In genomic region chr6:121896363-121896762, GRCh38 we compare ENCODE assay signal across 25 cellular contexts.
"Had no signal": no experiment of that assay in that cellular context is flagged by ENCODE, and none has a peak within 500 bp of the region (broad histone marks: within the 10 kb centered on the region; RNA-seq: fewer than 3 reads in every experiment).

No MANE protein-coding gene starts in this region.

- H3K4me1 ChIP-seq: body of pancreas, left lung, testis, upper lobe of right lung had no signal

- H3K36me3 ChIP-seq: esophagus muscularis mucosa, left lung, sigmoid colon, upper lobe of right lung had no signal

- H3K4me3 ChIP-seq: body of pancreas, esophagus muscularis mucosa, left lung, lung, sigmoid colon, testis, upper lobe of right lung had no signal

- H3K27me3 ChIP-seq: body of pancreas, esophagus muscularis mucosa, left lung, sigmoid colon, testis, upper lobe of right lung had no signal

- H3K27ac Mint-ChIP-seq: activated B cell treated with CpG ODN at 0.5 μM for 24 hours; activated CD4-positive, alpha-beta memory T cell treated with anti-CD3 and anti-CD28 coated beads for 36 hours; activated naive CD4-positive, alpha-beta T cell treated with anti-CD3 and anti-CD28 coated beads, Interleukin-2, amount 10 ng/mL, durations not matched to agents 7 days and 5 days; activated T-cell treated with anti-CD3 and anti-CD28 coated beads, Interleukin-2, amount 50 U/mL, for 72 hours; dendritic cell treated with granulocyte-macrophage colony-stimulating factor and Interleukin-4, amounts not matched to agents 40 ng/mL and 50 ng/mL, for 4 days; naive thymus-derived CD8-positive, alpha-beta T cell; progenitor cell of endocrine pancreas; T-helper 1 cell treated with Interleukin-12 subunit alpha and Interleukin-12 subunit beta and Interleukin-4 antibody, amounts not matched to agents 30 μg/mL and 1 μg/mL, for 36 hours had no signal

- H3K27me3 Mint-ChIP-seq: activated B cell treated with CpG ODN at 0.5 μM for 24 hours; activated CD4-positive, alpha-beta memory T cell treated with anti-CD3 and anti-CD28 coated beads for 36 hours; activated naive CD4-positive, alpha-beta T cell treated with anti-CD3 and anti-CD28 coated beads, Interleukin-2, amount 10 ng/mL, durations not matched to agents 7 days and 5 days; dendritic cell treated with granulocyte-macrophage colony-stimulating factor and Interleukin-4, amounts not matched to agents 40 ng/mL and 50 ng/mL, for 4 days; naive thymus-derived CD8-positive, alpha-beta T cell; progenitor cell of endocrine pancreas had no signal

- H3K4me1 Mint-ChIP-seq: activated B cell treated with CpG ODN at 0.5 μM for 24 hours; activated naive CD4-positive, alpha-beta T cell treated with anti-CD3 and anti-CD28 coated beads, Interleukin-2, amount 10 ng/mL, durations not matched to agents 7 days and 5 days; naive thymus-derived CD8-positive, alpha-beta T cell had no signal

- H3K9me3 ChIP-seq: body of pancreas, esophagus muscularis mucosa, left lung, sigmoid colon, testis, upper lobe of right lung had no signal

- H3K4me3 Mint-ChIP-seq: activated B cell treated with CpG ODN at 0.5 μM for 24 hours; activated CD4-positive, alpha-beta memory T cell treated with anti-CD3 and anti-CD28 coated beads for 36 hours; activated naive CD4-positive, alpha-beta T cell treated with anti-CD3 and anti-CD28 coated beads, Interleukin-2, amount 10 ng/mL, durations not matched to agents 7 days and 5 days; activated T-cell treated with anti-CD3 and anti-CD28 coated beads, Interleukin-2, amount 50 U/mL, for 72 hours; dendritic cell treated with granulocyte-macrophage colony-stimulating factor and Interleukin-4, amounts not matched to agents 40 ng/mL and 50 ng/mL, for 4 days; naive thymus-derived CD8-positive, alpha-beta T cell; T-helper 1 cell treated with Interleukin-12 subunit alpha and Interleukin-12 subunit beta and Interleukin-4 antibody, amounts not matched to agents 30 μg/mL and 1 μg/mL, for 36 hours had no signal

- DNase-seq: activated B cell treated with CpG ODN at 0.5 μM for 24 hours; activated CD4-positive, alpha-beta memory T cell treated with anti-CD3 and anti-CD28 coated beads for 36 hours; activated CD4-positive, alpha-beta T cell treated with anti-CD3 and anti-CD28 coated beads for 4 hours; activated effector memory CD4-positive, alpha-beta T cell treated with anti-CD3 and anti-CD28 coated beads, Interleukin-2, amount 50 U/mL, for 16 hours; activated naive CD4-positive, alpha-beta T cell treated with anti-CD3 and anti-CD28 coated beads, Interleukin-2, amount 10 ng/mL, durations not matched to agents 7 days and 5 days; activated T-cell treated with anti-CD3 and anti-CD28 coated beads, Interleukin-2, amount 50 U/mL, for 72 hours; amygdala; body of pancreas; caudate nucleus; effector memory CD4-positive, alpha-beta T cell; kidney glomerular epithelial cell; left lung; naive thymus-derived CD8-positive, alpha-beta T cell; retina; sigmoid colon; stimulated activated CD4-positive, alpha-beta T cell treated with anti-CD3 and anti-CD28 coated beads, Interleukin-2, amount 100 ng/mL, for 48 hours; stimulated activated naive CD4-positive, alpha-beta T cell; T1000; testis; upper lobe of right lung had no signal

- H3K36me3 Mint-ChIP-seq: activated CD4-positive, alpha-beta memory T cell treated with anti-CD3 and anti-CD28 coated beads for 36 hours; activated naive CD4-positive, alpha-beta T cell treated with anti-CD3 and anti-CD28 coated beads, Interleukin-2, amount 10 ng/mL, durations not matched to agents 7 days and 5 days; naive thymus-derived CD8-positive, alpha-beta T cell had no signal

- H3K9me3 Mint-ChIP-seq: activated B cell treated with CpG ODN at 0.5 μM for 24 hours; activated CD4-positive, alpha-beta memory T cell treated with anti-CD3 and anti-CD28 coated beads for 36 hours; activated naive CD4-positive, alpha-beta T cell treated with anti-CD3 and anti-CD28 coated beads, Interleukin-2, amount 10 ng/mL, durations not matched to agents 7 days and 5 days; activated T-cell treated with anti-CD3 and anti-CD28 coated beads, Interleukin-2, amount 50 U/mL, for 72 hours; dendritic cell treated with granulocyte-macrophage colony-stimulating factor and Interleukin-4, amounts not matched to agents 40 ng/mL and 50 ng/mL, for 4 days; naive thymus-derived CD8-positive, alpha-beta T cell; T-helper 1 cell treated with Interleukin-12 subunit alpha and Interleukin-12 subunit beta and Interleukin-4 antibody, amounts not matched to agents 30 μg/mL and 1 μg/mL, for 36 hours had no signal

- ATAC-seq: activated T-cell treated with anti-CD3 and anti-CD28 coated beads, Interleukin-2, amount 50 U/mL, for 72 hours; body of pancreas; left lung; naive thymus-derived CD8-positive, alpha-beta T cell; upper lobe of right lung had no signal

- H3K27ac ChIP-seq: body of pancreas, esophagus muscularis mucosa, left lung, sigmoid colon, testis, upper lobe of right lung had no signal
